Comparison of ENCODE assay signal across 31 cellular contexts in genomic region chr11:46899501-46900025, GRCh38. TPM values are rescaled to one million over a fixed set of nuclear protein-coding genes. Genes with fewer than 3 reads are reported as not detected.
"Had no signal": no experiment of that assay in that cellular context is flagged by ENCODE, and none has a peak within 500 bp of the region (broad histone marks: within the 10 kb centered on the region; RNA-seq: fewer than 3 reads in every experiment).

No MANE protein-coding gene starts in this region.

- ATAC-seq: activated naive CD4-positive, alpha-beta T cell treated with anti-CD3 and anti-CD28 coated beads, Interleukin-2, amount 50 U/mL, for 72 hours; activated T-cell treated with anti-CD3 and anti-CD28 coated beads, Interleukin-2, amount 50 U/mL, for 72 hours; effector memory CD8-positive, alpha-beta T cell; foreskin keratinocyte; gastrocnemius medialis; heart left ventricle; T-helper 17 cell had no signal

- H3K4me1 ChIP-seq: foreskin keratinocyte had no signal

- H3K4me3 ChIP-seq: esophagus muscularis mucosa, gastrocnemius medialis, heart left ventricle had no signal

- H3K27me3 ChIP-seq: esophagus muscularis mucosa, foreskin keratinocyte, gastrocnemius medialis, heart left ventricle had no signal

- H3K9me3 ChIP-seq: esophagus muscularis mucosa, gastrocnemius medialis, heart left ventricle had no signal

- FAIRE-seq: astrocyte, colon had no signal

- H3K27ac ChIP-seq: esophagus muscularis mucosa, foreskin keratinocyte, gastrocnemius medialis, heart left ventricle had no signal

- DNase-seq: activated CD4-positive, alpha-beta memory T cell treated with anti-CD3 and anti-CD28 coated beads, Interleukin-2, amount 10 ng/mL, durations not matched to agents 7 days and 5 days; activated CD4-positive, alpha-beta T cell treated with anti-CD3 and anti-CD28 coated beads for 4 hours; activated CD4-positive, alpha-beta T cell treated with anti-CD3 and anti-CD28 coated beads, Interleukin-2, amount 10 ng/mL, durations not matched to agents 7 days and 5 days; activated CD4-positive, alpha-beta T cell treated with anti-CD3 and anti-CD28 coated beads, Interleukin-2, amount 50 U/mL, for 4 hours; activated CD4-positive, CD25-positive, alpha-beta regulatory T cell; activated CD4-positive, CD25-positive, alpha-beta regulatory T cell treated with anti-CD3 and anti-CD28 coated beads, Interleukin-2, amount 50 U/mL, for 72 hours; activated CD8-positive, alpha-beta memory T cell treated with anti-CD3 and anti-CD28 coated beads, Interleukin-2, amount 50 U/mL, for 48 hours; activated gamma-delta T cell; activated naive CD4-positive, alpha-beta T cell; activated naive CD4-positive, alpha-beta T cell treated with anti-CD3 and anti-CD28 coated beads, Interleukin-2, amount 10 ng/mL, durations not matched to agents 7 days and 5 days; activated naive CD8-positive, alpha-beta T cell treated with anti-CD3 and anti-CD28 coated beads, Interleukin-2, amount 10 ng/mL, durations not matched to agents 7 days and 5 days; activated T-cell treated with anti-CD3 and anti-CD28 coated beads for 4 hours; activated T-cell treated with anti-CD3 and anti-CD28 coated beads, Interleukin-2, amount 50 U/mL, for 24 hours; activated T-cell treated with anti-CD3 and anti-CD28 coated beads, Interleukin-2, amount 50 U/mL, for 72 hours; caudate nucleus; cortex of kidney; dermis blood vessel endothelial cell; effector CD4-positive, alpha-beta T cell; effector memory CD8-positive, alpha-beta T cell; erythroblast; gastrocnemius medialis; glutamatergic neuron; heart left ventricle; T-helper 1 cell; T-helper 17 cell; T1000 had no signal

RNA-seq across cellular contexts. Expression of gene LRP4, which starts 18.8 kb away (rescaled TPM):
- total RNA-seq: T-helper 17 cell had no signal
